2 cellular contexts compared by ENCODE assay signal in genomic region chr11:116895053-116895757, GRCh38.
TF ChIP-seq lines count a peak whose summit lies in the region.

No MANE protein-coding gene starts in this region.

TF ChIP-seq in A549, 52 proteins besides CTCF, POLR2A, EP300 and RAD21:
- TF ChIP-seq ATOH8 (CRISPR knock-in tag; IDR thresholded peaks at IDR 0.05; ENCODE audit: low read depth) = no peak
- 0 out of 3 replicates have a peak, but pooled peaks have one; percentile 8 for TF ChIP-seq SMC3 (IDR thresholded peaks at IDR 0.05)
- TF ChIP-seq FOXS1 (CRISPR knock-in tag; IDR thresholded peaks at IDR 0.05) = no peak
- TF ChIP-seq ZFP36 (IDR thresholded peaks at IDR 0.05; ENCODE audit: borderline replicate concordance, partially characterized antibody) = no peak
- TF ChIP-seq ZSCAN20 (CRISPR knock-in tag; IDR thresholded peaks at IDR 0.05) = no peak
- no peak for TF ChIP-seq MYC (IDR thresholded peaks at IDR 0.05; ENCODE audit: borderline replicate concordance, low read length)
- TF ChIP-seq, protein P1, sequence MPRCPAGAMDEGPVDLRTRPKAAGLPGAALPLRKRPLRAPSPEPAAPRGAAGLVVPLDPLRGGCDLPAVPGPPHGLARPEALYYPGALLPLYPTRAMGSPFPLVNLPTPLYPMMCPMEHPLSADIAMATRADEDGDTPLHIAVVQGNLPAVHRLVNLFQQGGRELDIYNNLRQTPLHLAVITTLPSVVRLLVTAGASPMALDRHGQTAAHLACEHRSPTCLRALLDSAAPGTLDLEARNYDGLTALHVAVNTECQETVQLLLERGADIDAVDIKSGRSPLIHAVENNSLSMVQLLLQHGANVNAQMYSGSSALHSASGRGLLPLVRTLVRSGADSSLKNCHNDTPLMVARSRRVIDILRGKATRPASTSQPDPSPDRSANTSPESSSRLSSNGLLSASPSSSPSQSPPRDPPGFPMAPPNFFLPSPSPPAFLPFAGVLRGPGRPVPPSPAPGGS (IDR thresholded peaks at IDR 0.05) = no peak

TF ChIP-seq in HepG2, 621 proteins besides CTCF, POLR2A, EP300 and RAD21:
- TF ChIP-seq SMC3 (IDR thresholded peaks at IDR 0.05; ENCODE audit: low read length) = 0 out of 2 replicates have a peak, but pooled peaks have one; percentile 5
- TF ChIP-seq STAG1 (CRISPR knock-in tag; IDR thresholded peaks at IDR 0.05) = peak; percentile 64
- peak; percentile 37; the same call in 1 of the 2 replicates for TF ChIP-seq ZBTB38 (CRISPR knock-in tag; IDR thresholded peaks at IDR 0.05)
- peak; percentile 39; the same call in 1 of the 2 replicates for TF ChIP-seq ZNF768 (CRISPR knock-in tag; IDR thresholded peaks at IDR 0.05)
- 0 out of 4 replicates have a peak, but pooled peaks of 1 of the 2 experiments have one; percentile 11 for TF ChIP-seq MAFK (conservative IDR thresholded peaks at IDR 0.05 in 1 of 2, IDR thresholded peaks at IDR 0.05 in 1 of 2; ENCODE audit: low read length in 2 of 2)
- no peak for TF ChIP-seq CCAR2 (optimal IDR thresholded peaks at IDR 0.05; ENCODE audit: low read depth, low read length)
- peak; percentile 99 for TF ChIP-seq ZBTB33 (CRISPR knock-in tag; IDR thresholded peaks at IDR 0.05)
- no peak for TF ChIP-seq CENPX (CRISPR knock-in tag; IDR thresholded peaks at IDR 0.05)
